In genomic region chr7:43485580-43485979, GRCh38 we compare ENCODE assay signal across 22 cellular contexts.
"Had no signal": no experiment of that assay in that cellular context is flagged by ENCODE, and none has a peak within 500 bp of the region (broad histone marks: within the 10 kb centered on the region; RNA-seq: fewer than 3 reads in every experiment).

No MANE protein-coding gene starts in this region.

- H2AFZ ChIP-seq: parathyroid adenoma had no signal

- ATAC-seq: esophagus mucosa; left cardiac atrium; lower lobe of right lung; natural killer cell treated with Interleukin-12 subunit alpha and Interleukin-12 subunit beta and Interleukin-15 and Interleukin-18, amount 100 ng/mL, for 72 hours; psoas muscle; stimulated activated naive B cell treated with anti-CD40 and anti-IgM and Interleukin-4, amounts not matched to agents 10 μg/mL and 1 μg/mL and 100 μg/mL, for 72 hours; stimulated activated naive CD8-positive, alpha-beta T cell treated with anti-CD3 and anti-CD28 coated beads, Interleukin-15, amount 100 ng/mL, for 72 hours had no signal

- DNase-seq: cortex of kidney; dorsolateral prefrontal cortex; effector CD8-positive, alpha-beta T cell; immature natural killer cell; left cardiac atrium; left ventricle myocardium inferior; lower lobe of right lung; midbrain; occipital lobe; psoas muscle; retina; sigmoid colon; stimulated activated CD4-positive, alpha-beta T cell treated with anti-CD3 and anti-CD28 coated beads, Interleukin-2, amount 100 ng/mL, for 24 hours; stimulated activated CD4-positive, alpha-beta T cell treated with anti-CD3 and anti-CD28 coated beads, Interleukin-4, amount 100 ng/mL, for 4 hours; stimulated activated naive B cell treated with anti-CD40 and anti-IgM and Interleukin-4, amounts not matched to agents 10 μg/mL and 1 μg/mL and 100 μg/mL, for 72 hours; stimulated activated naive CD8-positive, alpha-beta T cell treated with anti-CD3 and anti-CD28 coated beads, Interleukin-15, amount 100 ng/mL, for 72 hours; testis; transverse colon had no signal

- H3K79me2 ChIP-seq: parathyroid adenoma had no signal

- H3K9me3 ChIP-seq: left ventricle myocardium inferior, lower lobe of right lung, psoas muscle, sigmoid colon, testis, transverse colon had no signal

- H3K27me3 ChIP-seq: dorsolateral prefrontal cortex, sigmoid colon, testis, transverse colon had no signal

- H3K4me3 ChIP-seq: dorsolateral prefrontal cortex, left ventricle myocardium inferior, lower lobe of right lung, psoas muscle, sigmoid colon, skin epidermis, testis, transverse colon had no signal

- H3K27ac ChIP-seq: lower lobe of right lung, parathyroid adenoma, psoas muscle, sigmoid colon, skin epidermis, testis, transverse colon had no signal

- H3K36me3 ChIP-seq: left ventricle myocardium inferior, lower lobe of right lung, sigmoid colon, transverse colon had no signal

- H3K4me1 ChIP-seq: psoas muscle, testis, transverse colon had no signal
